ENCODE assay signal across 8 cellular contexts in the genomic region with DNA sequence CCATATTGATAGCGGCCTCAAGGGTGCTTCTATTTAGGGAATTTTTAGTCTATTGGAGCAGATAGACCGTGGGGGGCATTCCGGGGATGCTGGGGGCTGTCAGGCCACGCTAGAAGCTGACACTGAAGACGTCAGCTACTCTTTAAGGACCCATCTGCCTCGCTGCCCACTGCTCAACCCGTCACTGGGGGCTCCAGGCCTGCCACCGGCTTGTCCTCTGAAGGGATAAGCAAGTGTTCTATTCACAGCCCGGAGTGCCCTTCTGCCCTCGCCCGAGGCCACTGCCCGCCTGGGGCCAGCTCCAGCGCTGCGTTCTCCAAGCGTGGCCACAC.
DNase-seq lines count a peak whose midpoint lies in the region; ATAC-seq and TF ChIP-seq lines count a peak whose summit lies in the region.

No MANE protein-coding gene starts in this region.

- no peak for ATAC-seq in stimulated activated naive CD8-positive, alpha-beta T cell treated with anti-CD3 and anti-CD28 coated beads, Interleukin-15, amount 100 ng/mL, for 72 hours

- peak overlapping the region; percentile 59 for H3K4me3 ChIP-seq in WERI-Rb-1 (ENCODE audit: low read depth, low read length)
- peak overlapping the region; percentile 37 for H3K4me3 ChIP-seq in iPS-11a (ENCODE audit: low read depth, low read length)

- H3K9me3 ChIP-seq in WERI-Rb-1 (ENCODE audit: severe bottlenecking), result no peaks in the 10 kb centered on the region

- H3K27ac ChIP-seq in WERI-Rb-1, result peak overlapping the region; percentile 78

- H3K27ac Mint-ChIP-seq in stimulated activated naive CD8-positive, alpha-beta T cell treated with anti-CD3 and anti-CD28 coated beads, Interleukin-15, amount 100 ng/mL, for 72 hours, result no peak overlapping the region

- H3K9me3 Mint-ChIP-seq in stimulated activated naive CD8-positive, alpha-beta T cell treated with anti-CD3 and anti-CD28 coated beads, Interleukin-15, amount 100 ng/mL, for 72 hours, result no peaks in the 10 kb centered on the region

- peaks cover 11% of the 10 kb centered on the region for H3K4me1 Mint-ChIP-seq in stimulated activated naive CD8-positive, alpha-beta T cell treated with anti-CD3 and anti-CD28 coated beads, Interleukin-15, amount 100 ng/mL, for 72 hours

- peak overlapping the region; percentile 65 to 76 for H3K4me3 Mint-ChIP-seq in stimulated activated naive CD8-positive, alpha-beta T cell treated with anti-CD3 and anti-CD28 coated beads, Interleukin-15, amount 100 ng/mL, for 72 hours

- DNase-seq in NCI-H2227 treated with DMSO at 0.1 percent for 48 hours (lab: John Stamatoyannopoulos, UW) (peak; percentile 36), NCI-H2227 (lab: John Stamatoyannopoulos, UW; ENCODE audit: unreplicated experiment) (no peak), WERI-Rb-1 (no peak), NCI-H1694 treated with DMSO at 0.1 percent for 48 hours (lab: John Stamatoyannopoulos, UW) (no peak), DMS79 treated with DMSO at 0.1 percent for 48 hours (lab: John Stamatoyannopoulos, UW) (no peak), RPMI8226 (no peak)
- peak in 1 of 2 donors; percentile 8 for DNase-seq in stimulated activated naive CD8-positive, alpha-beta T cell treated with anti-CD3 and anti-CD28 coated beads, Interleukin-15, amount 100 ng/mL, for 72 hours

- H3K27me3 ChIP-seq in WERI-Rb-1 (ENCODE audit: insufficient read depth, low read depth, severe bottlenecking), result peaks cover 21% of the 10 kb centered on the region

- TF ChIP-seq CTCF in WERI-Rb-1 (IDR thresholded peaks at IDR 0.05; ENCODE audit: low read depth, low read length), result no peak

- H3K27me3 Mint-ChIP-seq in stimulated activated naive CD8-positive, alpha-beta T cell treated with anti-CD3 and anti-CD28 coated beads, Interleukin-15, amount 100 ng/mL, for 72 hours, result peaks cover 8% of the 10 kb centered on the region

- peaks cover 2% of the 10 kb centered on the region for H3K36me3 ChIP-seq in WERI-Rb-1
